In genomic region chr5:27325513-27325912, GRCh38 we compare ENCODE assay signal across 30 cellular contexts.
DNase-seq lines count a peak whose midpoint lies in the region; ATAC-seq and TF ChIP-seq lines count a peak whose summit lies in the region.
"Had no signal": no experiment of that assay in that cellular context is flagged by ENCODE, and none has a peak within 500 bp of the region (broad histone marks: within the 10 kb centered on the region; RNA-seq: fewer than 3 reads in every experiment).

No MANE protein-coding gene starts in this region.

- ATAC-seq in activated naive CD8-positive, alpha-beta T cell treated with anti-CD3 and anti-CD28 coated beads, Interleukin-2, amount 50 U/mL, for 24 hours, result no peak
- ATAC-seq in GM19395 (IDR thresholded peaks at IDR 0.05; ENCODE audit: unreplicated experiment), result no peak
- ATAC-seq: gastrocnemius medialis; left ventricle myocardium superior; natural killer cell; stimulated activated effector memory CD8-positive, alpha-beta T cell treated with anti-CD3 and anti-CD28 coated beads, Interleukin-12 subunit alpha, Interleukin-12 subunit beta, amount 100 ng/mL, for 72 hours had no signal

- no peak for DNase-seq in activated naive CD8-positive, alpha-beta T cell treated with anti-CD3 and anti-CD28 coated beads for 36 hours
- DNase-seq in activated naive CD8-positive, alpha-beta T cell treated with anti-CD3 and anti-CD28 coated beads, Interleukin-2, amount 50 U/mL, for 24 hours, result no peak
- DNase-seq in NOMO-1 treated with DMSO at 0.1 percent for 48 hours (lab: John Stamatoyannopoulos, UW; ENCODE audit: unreplicated experiment) (peak; percentile 74), choroid plexus epithelial cell (ENCODE audit: low read depth) (peak; percentile 22), stromal cell of bone marrow (ENCODE audit: low read depth) (peak; percentile 25), KG1 (lab: John Stamatoyannopoulos, UW) (no peak), tibial artery (no peak)
- DNase-seq: activated CD4-positive, alpha-beta memory T cell treated with anti-CD3 and anti-CD28 coated beads, Interleukin-2, amount 10 ng/mL, durations not matched to agents 7 days and 5 days; activated CD4-positive, CD25-positive, alpha-beta regulatory T cell; activated effector memory CD4-positive, alpha-beta T cell treated with Interleukin-2 at 50 U/mL for 16 hours; brain microvascular endothelial cell; COR-L47; DMS79; effector CD8-positive, alpha-beta T cell; erythroblast; gastrocnemius medialis; hypothalamus; left ventricle myocardium superior; MG63; midbrain; natural killer cell; NCI-H146; NCI-H2171; NCI-H510A treated with DMSO at 0.1 percent for 48 hours; NK-92 treated with Interleukin-12 subunit alpha and Interleukin-12 subunit beta, amount 100 ng/mL, for 24 hours; spleen; stimulated activated CD4-positive, alpha-beta T cell treated with anti-CD3 and anti-CD28 coated beads, Interleukin-2, amount 100 ng/mL, for 48 hours had no signal

- peak overlapping the region; percentile 43 for H3K27ac Mint-ChIP-seq in activated naive CD8-positive, alpha-beta T cell treated with anti-CD3 and anti-CD28 coated beads for 36 hours
- no peak overlapping the region for H3K27ac Mint-ChIP-seq in activated naive CD8-positive, alpha-beta T cell treated with anti-CD3 and anti-CD28 coated beads, Interleukin-2, amount 50 U/mL, for 24 hours
- H3K27ac Mint-ChIP-seq: activated CD4-positive, alpha-beta memory T cell treated with anti-CD3 and anti-CD28 coated beads, Interleukin-2, amount 10 ng/mL, durations not matched to agents 7 days and 5 days; natural killer cell; stimulated activated effector memory CD8-positive, alpha-beta T cell treated with anti-CD3 and anti-CD28 coated beads, Interleukin-12 subunit alpha, Interleukin-12 subunit beta, amount 100 ng/mL, for 72 hours had no signal

- no peaks in the 10 kb centered on the region for H3K27me3 Mint-ChIP-seq in activated naive CD8-positive, alpha-beta T cell treated with anti-CD3 and anti-CD28 coated beads for 36 hours
- no peaks in the 10 kb centered on the region for H3K27me3 Mint-ChIP-seq in activated naive CD8-positive, alpha-beta T cell treated with anti-CD3 and anti-CD28 coated beads, Interleukin-2, amount 50 U/mL, for 24 hours
- H3K27me3 Mint-ChIP-seq: activated CD4-positive, alpha-beta memory T cell treated with anti-CD3 and anti-CD28 coated beads, Interleukin-2, amount 10 ng/mL, durations not matched to agents 7 days and 5 days had no signal

- H3K36me3 ChIP-seq in tibial artery, result no peaks in the 10 kb centered on the region
- H3K36me3 ChIP-seq: brain microvascular endothelial cell, gastrocnemius medialis, MG63, right atrium auricular region, spleen had no signal

- no peak overlapping the region for H3K27ac ChIP-seq in tibial artery
- H3K27ac ChIP-seq: brain microvascular endothelial cell, gastrocnemius medialis, right atrium auricular region, spleen had no signal

- H3K27me3 ChIP-seq in tibial artery, result no peaks in the 10 kb centered on the region
- H3K27me3 ChIP-seq: brain microvascular endothelial cell, gastrocnemius medialis, MG63, right atrium auricular region, spleen had no signal

- TF ChIP-seq CTCF in choroid plexus epithelial cell (conservative IDR thresholded peaks at IDR 0.05; ENCODE audit: low read depth, low read length) (no peak), tibial artery (IDR thresholded peaks at IDR 0.05) (no peak)

- no peaks in the 10 kb centered on the region for H3K4me1 ChIP-seq in tibial artery
- H3K4me1 ChIP-seq: gastrocnemius medialis, right atrium auricular region, spleen had no signal

- no peak overlapping the region for H3K4me3 Mint-ChIP-seq in activated naive CD8-positive, alpha-beta T cell treated with anti-CD3 and anti-CD28 coated beads for 36 hours
- no peak overlapping the region for H3K4me3 Mint-ChIP-seq in activated naive CD8-positive, alpha-beta T cell treated with anti-CD3 and anti-CD28 coated beads, Interleukin-2, amount 50 U/mL, for 24 hours
- H3K4me3 Mint-ChIP-seq: activated CD4-positive, alpha-beta memory T cell treated with anti-CD3 and anti-CD28 coated beads, Interleukin-2, amount 10 ng/mL, durations not matched to agents 7 days and 5 days; natural killer cell; stimulated activated effector memory CD8-positive, alpha-beta T cell treated with anti-CD3 and anti-CD28 coated beads, Interleukin-12 subunit alpha, Interleukin-12 subunit beta, amount 100 ng/mL, for 72 hours had no signal

- no peaks in the 10 kb centered on the region for H3K9me3 ChIP-seq in tibial artery
- H3K9me3 ChIP-seq: gastrocnemius medialis, MG63, right atrium auricular region had no signal

- intact Hi-C loops in tibial artery (cut with DNase I; ENCODE audit: low total_unique reads), result no loop called here

- peaks cover 6% of the 10 kb centered on the region for H3K9me3 Mint-ChIP-seq in activated naive CD8-positive, alpha-beta T cell treated with anti-CD3 and anti-CD28 coated beads for 36 hours
- H3K9me3 Mint-ChIP-seq in activated naive CD8-positive, alpha-beta T cell treated with anti-CD3 and anti-CD28 coated beads, Interleukin-2, amount 50 U/mL, for 24 hours, result peaks cover 4% of the 10 kb centered on the region

- no peaks in the 10 kb centered on the region for H3K36me3 Mint-ChIP-seq in activated naive CD8-positive, alpha-beta T cell treated with anti-CD3 and anti-CD28 coated beads for 36 hours
- no peaks in the 10 kb centered on the region for H3K36me3 Mint-ChIP-seq in activated naive CD8-positive, alpha-beta T cell treated with anti-CD3 and anti-CD28 coated beads, Interleukin-2, amount 50 U/mL, for 24 hours (ENCODE audit: low read depth)
- H3K36me3 Mint-ChIP-seq: stimulated activated effector memory CD8-positive, alpha-beta T cell treated with anti-CD3 and anti-CD28 coated beads, Interleukin-12 subunit alpha, Interleukin-12 subunit beta, amount 100 ng/mL, for 72 hours had no signal

- no peaks in the 10 kb centered on the region for H3K4me1 Mint-ChIP-seq in activated naive CD8-positive, alpha-beta T cell treated with anti-CD3 and anti-CD28 coated beads for 36 hours
- no peaks in the 10 kb centered on the region for H3K4me1 Mint-ChIP-seq in activated naive CD8-positive, alpha-beta T cell treated with anti-CD3 and anti-CD28 coated beads, Interleukin-2, amount 50 U/mL, for 24 hours
- H3K4me1 Mint-ChIP-seq: activated CD4-positive, alpha-beta memory T cell treated with anti-CD3 and anti-CD28 coated beads, Interleukin-2, amount 10 ng/mL, durations not matched to agents 7 days and 5 days; natural killer cell; stimulated activated effector memory CD8-positive, alpha-beta T cell treated with anti-CD3 and anti-CD28 coated beads, Interleukin-12 subunit alpha, Interleukin-12 subunit beta, amount 100 ng/mL, for 72 hours had no signal

- H3K4me3 ChIP-seq in choroid plexus epithelial cell (ENCODE audit: low read depth, low read length) (no peak overlapping the region), tibial artery (no peak overlapping the region)
- H3K4me3 ChIP-seq: gastrocnemius medialis, MG63, right atrium auricular region, spleen had no signal

Comparison
In these comparisons a context has a peak if more than half of its experiments do, and no peak if none do; other contexts are left out.
1. DNase-seq: peak in NOMO-1 treated with DMSO at 0.1 percent for 48 hours (single experiment), choroid plexus epithelial cell (single experiment) and stromal cell of bone marrow (single experiment); none in activated naive CD8-positive, alpha-beta T cell treated with anti-CD3 and anti-CD28 coated beads for 36 hours (single experiment), activated naive CD8-positive, alpha-beta T cell treated with anti-CD3 and anti-CD28 coated beads, Interleukin-2, amount 50 U/mL, for 24 hours (single experiment), KG1 (single experiment) and tibial artery (0 of 2).